ENCODE assay signal across 2 cellular contexts in genomic region chr10:89946106-89946505, GRCh38.
TF ChIP-seq lines count a peak whose summit lies in the region.

No MANE protein-coding gene starts in this region.

TF ChIP-seq in HCT116, 20 proteins besides CTCF, POLR2A, EP300 and RAD21 (continued from another document):
- no peak for TF ChIP-seq REST (IDR thresholded peaks at IDR 0.05; ENCODE audit: low read depth)
- no peak for TF ChIP-seq FOSL1 (IDR thresholded peaks at IDR 0.05; ENCODE audit: low read depth)
- no peak for TF ChIP-seq POLR2AphosphoS5 (IDR thresholded peaks at IDR 0.05; ENCODE audit: low read depth, low read length)
- TF ChIP-seq EZH2 (IDR thresholded peaks at IDR 0.05): no peak
- TF ChIP-seq ZFX (IDR thresholded peaks at IDR 0.05): no peak
- no peak for TF ChIP-seq SIN3A (IDR thresholded peaks at IDR 0.05; ENCODE audit: low read depth)
- TF ChIP-seq CBX3 (IDR thresholded peaks at IDR 0.05; ENCODE audit: low read depth): no peak
- TF ChIP-seq ELF1 (IDR thresholded peaks at IDR 0.05; ENCODE audit: borderline replicate concordance, low read depth): no peak
- no peak for TF ChIP-seq TCF7L2 (IDR thresholded peaks at IDR 0.05; ENCODE audit: borderline replicate concordance, extremely low read depth, insufficient read depth, insufficient read length)
- no peak for TF ChIP-seq JUND (IDR thresholded peaks at IDR 0.05)
- TF ChIP-seq MAX (IDR thresholded peaks at IDR 0.05): no peak

TF ChIP-seq in HepG2, 621 proteins besides CTCF, POLR2A, EP300 and RAD21 (continued from another document):
- TF ChIP-seq NCOR1 (IDR thresholded peaks at IDR 0.05; ENCODE audit: borderline replicate concordance, low read length): no peak
- no peak for TF ChIP-seq ATAD3A (CRISPR knock-in tag; IDR thresholded peaks at IDR 0.05)
- TF ChIP-seq IRF9 (CRISPR knock-in tag; IDR thresholded peaks at IDR 0.05; ENCODE audit: borderline replicate concordance): no peak
- no peak for TF ChIP-seq SIN3A (IDR thresholded peaks at IDR 0.05; ENCODE audit: borderline replicate concordance, low read depth, low read length)
- no peak for TF ChIP-seq TRAFD1 (CRISPR knock-in tag; IDR thresholded peaks at IDR 0.05; ENCODE audit: borderline replicate concordance)
- TF ChIP-seq LBX2 (CRISPR knock-in tag; IDR thresholded peaks at IDR 0.05; ENCODE audit: borderline replicate concordance): no peak
- no peak for TF ChIP-seq ZNF557 (CRISPR knock-in tag; IDR thresholded peaks at IDR 0.05)
- no peak for TF ChIP-seq CBX5 (CRISPR knock-in tag; IDR thresholded peaks at IDR 0.05; ENCODE audit: borderline replicate concordance)
- no peak for TF ChIP-seq ZFP41 (CRISPR knock-in tag; IDR thresholded peaks at IDR 0.05; ENCODE audit: borderline replicate concordance)
- no peak for TF ChIP-seq ZNF788 (CRISPR knock-in tag; IDR thresholded peaks at IDR 0.05; ENCODE audit: borderline replicate concordance)
- TF ChIP-seq PRPF4 (IDR thresholded peaks at IDR 0.05; ENCODE audit: low read depth, low read length, poor library complexity, severe bottlenecking): no peak
- no peak for TF ChIP-seq ZNF354B (CRISPR knock-in tag; IDR thresholded peaks at IDR 0.05)
- TF ChIP-seq ZNF589 (CRISPR knock-in tag; conservative IDR thresholded peaks at IDR 0.05): no peak
- TF ChIP-seq ZBTB4 (CRISPR knock-in tag; IDR thresholded peaks at IDR 0.05; ENCODE audit: borderline replicate concordance): no peak
- no peak for TF ChIP-seq ZSCAN25 (CRISPR knock-in tag; IDR thresholded peaks at IDR 0.05)
- no peak for TF ChIP-seq SMYD3 (CRISPR knock-in tag; IDR thresholded peaks at IDR 0.05)
